ENCODE assay signal across 1 cellular context in genomic region chr20:38445402-38445801, GRCh38.
TF ChIP-seq lines count a peak whose summit lies in the region.

No MANE protein-coding gene starts in this region.

TF ChIP-seq in HepG2, 621 proteins besides CTCF, POLR2A, EP300 and RAD21 (continued from another document):
- TF ChIP-seq ZNF574 (CRISPR knock-in tag; IDR thresholded peaks at IDR 0.05) (peak; percentile 79), ZMYM3 (CRISPR knock-in tag; IDR thresholded peaks at IDR 0.05) (peak; percentile 99), MIXL1 (CRISPR knock-in tag; IDR thresholded peaks at IDR 0.05) (peak; percentile 12; the same call in 1 of the 2 replicates), TEAD3 (CRISPR knock-in tag; optimal IDR thresholded peaks at IDR 0.05; ENCODE audit: borderline replicate concordance) (peak; percentile 81), FOXP1 (IDR thresholded peaks at IDR 0.05) (no peak), FOXP1 (CRISPR knock-in tag; IDR thresholded peaks at IDR 0.05) (0 out of 2 replicates have a peak, but pooled peaks have one; percentile 30), ZNF407 (CRISPR knock-in tag; IDR thresholded peaks at IDR 0.05; ENCODE audit: not compliant biosample characterization) (no peak), NR2F6 (IDR thresholded peaks at IDR 0.05) (peak; percentile 86), NR2F6 (CRISPR knock-in tag; IDR thresholded peaks at IDR 0.05) (peak; percentile 87)
TF ChIP-seq in HepG2: peak in this region for 28.
